In the genomic region with DNA sequence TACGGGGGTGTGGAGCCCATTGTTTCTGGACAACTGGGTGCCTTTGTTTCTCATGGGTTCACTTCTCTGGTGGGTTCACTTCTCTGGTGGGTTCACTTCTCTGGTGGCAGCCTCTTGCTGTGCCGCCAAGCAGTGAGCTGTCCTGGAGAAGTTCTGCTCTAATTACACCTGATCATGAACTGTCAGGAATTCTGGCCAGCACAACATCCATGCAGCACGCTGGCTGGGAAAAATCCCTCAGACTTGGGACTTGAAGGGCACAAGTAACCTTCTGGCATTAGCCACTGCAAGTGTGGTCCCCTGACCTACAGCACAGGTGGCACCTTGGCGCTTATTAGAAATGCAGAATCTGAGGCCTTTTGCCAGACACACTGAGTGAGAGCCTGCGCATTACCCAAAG, we compare ENCODE assay signal across 24 cellular contexts.
"Had no signal": no experiment of that assay in that cellular context is flagged by ENCODE, and none has a peak within 500 bp of the region (broad histone marks: within the 10 kb centered on the region; RNA-seq: fewer than 3 reads in every experiment).

No MANE protein-coding gene starts in this region.

- H3K4me1 Mint-ChIP-seq: stimulated activated effector memory CD8-positive, alpha-beta T cell treated with anti-CD3 and anti-CD28 coated beads, Interleukin-12 subunit alpha, Interleukin-12 subunit beta, amount 100 ng/mL, for 72 hours; stimulated activated memory B cell treated with anti-CD40 and anti-IgM and Interleukin-4, amounts not matched to agents 10 μg/mL and 1 μg/mL and 100 μg/mL, for 72 hours; stimulated activated naive B cell treated with anti-CD40 and anti-IgM and Interleukin-4, amounts not matched to agents 10 μg/mL and 1 μg/mL and 100 μg/mL, for 72 hours; stimulated activated naive CD8-positive, alpha-beta T cell treated with anti-CD3 and anti-CD28 coated beads, Interleukin-15, amount 100 ng/mL, for 72 hours had no signal

- DNase-seq: stimulated activated CD4-positive, alpha-beta T cell treated with anti-CD3 and anti-CD28 coated beads, Interleukin-2, amount 100 ng/mL, for 48 hours; stimulated activated CD4-positive, alpha-beta T cell treated with anti-CD3 and anti-CD28 coated beads, Interleukin-4, amount 100 ng/mL, for 1 hour; stimulated activated CD4-positive, alpha-beta T cell treated with anti-CD3 and anti-CD28 coated beads, Interleukin-4, amount 100 ng/mL, for 24 hours; stimulated activated CD4-positive, alpha-beta T cell treated with anti-CD3 and anti-CD28 coated beads, Interleukin-4, amount 100 ng/mL, for 4 hours; stimulated activated CD8-positive, alpha-beta memory T cell treated with anti-CD3 and anti-CD28 coated beads, Interleukin-4, amount 100 ng/mL, for 48 hours; stimulated activated naive B cell treated with anti-CD40 and anti-IgM and Interleukin-4, amounts not matched to agents 10 μg/mL and 1 μg/mL and 100 μg/mL, for 72 hours; stimulated activated naive CD4-positive, alpha-beta T cell; stimulated activated naive CD4-positive, alpha-beta T cell treated with Interleukin-2 at 50 U/mL for 16 hours; stimulated activated naive CD8-positive, alpha-beta T cell treated with anti-CD3 and anti-CD28 coated beads, Interleukin-15, amount 100 ng/mL, for 72 hours; stimulated activated naive CD8-positive, alpha-beta T cell treated with anti-CD3 and anti-CD28 coated beads, Interleukin-15, Interleukin-2, amounts not matched to agents 100 U/mL and 50 U/mL, for 24 hours; stomach; substantia nigra; testis; thyroid gland; tibial artery; transverse colon; trophoblast cell; upper lobe of left lung; upper lobe of right lung; uterus had no signal

- H3K4me3 Mint-ChIP-seq: stimulated activated effector memory CD8-positive, alpha-beta T cell treated with anti-CD3 and anti-CD28 coated beads, Interleukin-12 subunit alpha, Interleukin-12 subunit beta, amount 100 ng/mL, for 72 hours; stimulated activated memory B cell treated with anti-CD40 and anti-IgM and Interleukin-4, amounts not matched to agents 10 μg/mL and 1 μg/mL and 100 μg/mL, for 72 hours; stimulated activated naive B cell treated with anti-CD40 and anti-IgM and Interleukin-4, amounts not matched to agents 10 μg/mL and 1 μg/mL and 100 μg/mL, for 72 hours; stimulated activated naive CD8-positive, alpha-beta T cell treated with anti-CD3 and anti-CD28 coated beads, Interleukin-15, amount 100 ng/mL, for 72 hours; stimulated activated naive CD8-positive, alpha-beta T cell treated with anti-CD3 and anti-CD28 coated beads, Interleukin-15, Interleukin-2, amounts not matched to agents 100 ng/mL and 50 ng/mL, for 24 hours; type B pancreatic cell had no signal

- H3K9me3 Mint-ChIP-seq: stimulated activated effector memory CD8-positive, alpha-beta T cell treated with anti-CD3 and anti-CD28 coated beads, Interleukin-12 subunit alpha, Interleukin-12 subunit beta, amount 100 ng/mL, for 72 hours; stimulated activated memory B cell treated with anti-CD40 and anti-IgM and Interleukin-4, amounts not matched to agents 10 μg/mL and 1 μg/mL and 100 μg/mL, for 72 hours; stimulated activated naive B cell treated with anti-CD40 and anti-IgM and Interleukin-4, amounts not matched to agents 10 μg/mL and 1 μg/mL and 100 μg/mL, for 72 hours had no signal

- H3K36me3 Mint-ChIP-seq: stimulated activated effector memory CD8-positive, alpha-beta T cell treated with anti-CD3 and anti-CD28 coated beads, Interleukin-12 subunit alpha, Interleukin-12 subunit beta, amount 100 ng/mL, for 72 hours; stimulated activated memory B cell treated with anti-CD40 and anti-IgM and Interleukin-4, amounts not matched to agents 10 μg/mL and 1 μg/mL and 100 μg/mL, for 72 hours; stimulated activated naive B cell treated with anti-CD40 and anti-IgM and Interleukin-4, amounts not matched to agents 10 μg/mL and 1 μg/mL and 100 μg/mL, for 72 hours; type B pancreatic cell had no signal

- H3K27me3 Mint-ChIP-seq: stimulated activated memory B cell treated with anti-CD40 and anti-IgM and Interleukin-4, amounts not matched to agents 10 μg/mL and 1 μg/mL and 100 μg/mL, for 72 hours; stimulated activated naive B cell treated with anti-CD40 and anti-IgM and Interleukin-4, amounts not matched to agents 10 μg/mL and 1 μg/mL and 100 μg/mL, for 72 hours; stimulated activated naive CD8-positive, alpha-beta T cell treated with anti-CD3 and anti-CD28 coated beads, Interleukin-15, amount 100 ng/mL, for 72 hours; stimulated activated naive CD8-positive, alpha-beta T cell treated with anti-CD3 and anti-CD28 coated beads, Interleukin-15, Interleukin-2, amounts not matched to agents 100 ng/mL and 50 ng/mL, for 24 hours; type B pancreatic cell had no signal

- H3K27ac Mint-ChIP-seq: stimulated activated effector memory CD8-positive, alpha-beta T cell treated with anti-CD3 and anti-CD28 coated beads, Interleukin-12 subunit alpha, Interleukin-12 subunit beta, amount 100 ng/mL, for 72 hours; stimulated activated memory B cell treated with anti-CD40 and anti-IgM and Interleukin-4, amounts not matched to agents 10 μg/mL and 1 μg/mL and 100 μg/mL, for 72 hours; stimulated activated naive B cell treated with anti-CD40 and anti-IgM and Interleukin-4, amounts not matched to agents 10 μg/mL and 1 μg/mL and 100 μg/mL, for 72 hours; stimulated activated naive CD8-positive, alpha-beta T cell treated with anti-CD3 and anti-CD28 coated beads, Interleukin-15, amount 100 ng/mL, for 72 hours; stimulated activated naive CD8-positive, alpha-beta T cell treated with anti-CD3 and anti-CD28 coated beads, Interleukin-15, Interleukin-2, amounts not matched to agents 100 ng/mL and 50 ng/mL, for 24 hours; type B pancreatic cell had no signal
